ENCODE assay signal across 1 cellular context in genomic region chr1:39901486-39902120, GRCh38.
TF ChIP-seq lines count a peak whose summit lies in the region.

Gene MYCL, minus strand, starts transcription at chr1:39901917. Its CDS starts 483 bp downstream, at chr1:39901434.

TF ChIP-seq in K562, 482 proteins besides CTCF, POLR2A, EP300 and RAD21 (continued from another document):
- no peak for TF ChIP-seq MGA (IDR thresholded peaks at IDR 0.05)
